Comparison of ENCODE assay signal across 1 cellular context in the genomic region with DNA sequence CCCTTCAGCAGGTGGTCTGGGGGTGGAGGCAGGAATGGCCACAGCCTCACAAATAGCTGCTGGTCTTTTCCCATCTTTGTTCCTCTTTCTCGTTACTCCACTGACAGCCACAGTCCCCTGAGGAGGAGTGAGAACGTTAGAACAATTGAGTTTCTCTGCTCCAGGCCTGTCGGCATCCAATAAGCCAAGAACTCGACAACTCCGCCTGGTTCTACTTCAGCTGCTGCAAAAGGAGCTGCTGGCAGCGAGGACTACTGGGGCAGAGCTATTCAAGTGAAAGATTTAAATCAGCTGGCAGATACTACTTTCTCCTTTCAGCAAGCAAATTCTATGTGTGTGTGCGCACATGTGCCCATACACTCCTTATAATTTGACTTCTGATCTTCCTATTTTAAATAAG.
TF ChIP-seq lines count a peak whose summit lies in the region.

No MANE protein-coding gene starts in this region.

TF ChIP-seq in GM23338, 12 proteins besides CTCF, POLR2A, EP300 and RAD21 (continued from another document):
- TF ChIP-seq, protein P1, sequence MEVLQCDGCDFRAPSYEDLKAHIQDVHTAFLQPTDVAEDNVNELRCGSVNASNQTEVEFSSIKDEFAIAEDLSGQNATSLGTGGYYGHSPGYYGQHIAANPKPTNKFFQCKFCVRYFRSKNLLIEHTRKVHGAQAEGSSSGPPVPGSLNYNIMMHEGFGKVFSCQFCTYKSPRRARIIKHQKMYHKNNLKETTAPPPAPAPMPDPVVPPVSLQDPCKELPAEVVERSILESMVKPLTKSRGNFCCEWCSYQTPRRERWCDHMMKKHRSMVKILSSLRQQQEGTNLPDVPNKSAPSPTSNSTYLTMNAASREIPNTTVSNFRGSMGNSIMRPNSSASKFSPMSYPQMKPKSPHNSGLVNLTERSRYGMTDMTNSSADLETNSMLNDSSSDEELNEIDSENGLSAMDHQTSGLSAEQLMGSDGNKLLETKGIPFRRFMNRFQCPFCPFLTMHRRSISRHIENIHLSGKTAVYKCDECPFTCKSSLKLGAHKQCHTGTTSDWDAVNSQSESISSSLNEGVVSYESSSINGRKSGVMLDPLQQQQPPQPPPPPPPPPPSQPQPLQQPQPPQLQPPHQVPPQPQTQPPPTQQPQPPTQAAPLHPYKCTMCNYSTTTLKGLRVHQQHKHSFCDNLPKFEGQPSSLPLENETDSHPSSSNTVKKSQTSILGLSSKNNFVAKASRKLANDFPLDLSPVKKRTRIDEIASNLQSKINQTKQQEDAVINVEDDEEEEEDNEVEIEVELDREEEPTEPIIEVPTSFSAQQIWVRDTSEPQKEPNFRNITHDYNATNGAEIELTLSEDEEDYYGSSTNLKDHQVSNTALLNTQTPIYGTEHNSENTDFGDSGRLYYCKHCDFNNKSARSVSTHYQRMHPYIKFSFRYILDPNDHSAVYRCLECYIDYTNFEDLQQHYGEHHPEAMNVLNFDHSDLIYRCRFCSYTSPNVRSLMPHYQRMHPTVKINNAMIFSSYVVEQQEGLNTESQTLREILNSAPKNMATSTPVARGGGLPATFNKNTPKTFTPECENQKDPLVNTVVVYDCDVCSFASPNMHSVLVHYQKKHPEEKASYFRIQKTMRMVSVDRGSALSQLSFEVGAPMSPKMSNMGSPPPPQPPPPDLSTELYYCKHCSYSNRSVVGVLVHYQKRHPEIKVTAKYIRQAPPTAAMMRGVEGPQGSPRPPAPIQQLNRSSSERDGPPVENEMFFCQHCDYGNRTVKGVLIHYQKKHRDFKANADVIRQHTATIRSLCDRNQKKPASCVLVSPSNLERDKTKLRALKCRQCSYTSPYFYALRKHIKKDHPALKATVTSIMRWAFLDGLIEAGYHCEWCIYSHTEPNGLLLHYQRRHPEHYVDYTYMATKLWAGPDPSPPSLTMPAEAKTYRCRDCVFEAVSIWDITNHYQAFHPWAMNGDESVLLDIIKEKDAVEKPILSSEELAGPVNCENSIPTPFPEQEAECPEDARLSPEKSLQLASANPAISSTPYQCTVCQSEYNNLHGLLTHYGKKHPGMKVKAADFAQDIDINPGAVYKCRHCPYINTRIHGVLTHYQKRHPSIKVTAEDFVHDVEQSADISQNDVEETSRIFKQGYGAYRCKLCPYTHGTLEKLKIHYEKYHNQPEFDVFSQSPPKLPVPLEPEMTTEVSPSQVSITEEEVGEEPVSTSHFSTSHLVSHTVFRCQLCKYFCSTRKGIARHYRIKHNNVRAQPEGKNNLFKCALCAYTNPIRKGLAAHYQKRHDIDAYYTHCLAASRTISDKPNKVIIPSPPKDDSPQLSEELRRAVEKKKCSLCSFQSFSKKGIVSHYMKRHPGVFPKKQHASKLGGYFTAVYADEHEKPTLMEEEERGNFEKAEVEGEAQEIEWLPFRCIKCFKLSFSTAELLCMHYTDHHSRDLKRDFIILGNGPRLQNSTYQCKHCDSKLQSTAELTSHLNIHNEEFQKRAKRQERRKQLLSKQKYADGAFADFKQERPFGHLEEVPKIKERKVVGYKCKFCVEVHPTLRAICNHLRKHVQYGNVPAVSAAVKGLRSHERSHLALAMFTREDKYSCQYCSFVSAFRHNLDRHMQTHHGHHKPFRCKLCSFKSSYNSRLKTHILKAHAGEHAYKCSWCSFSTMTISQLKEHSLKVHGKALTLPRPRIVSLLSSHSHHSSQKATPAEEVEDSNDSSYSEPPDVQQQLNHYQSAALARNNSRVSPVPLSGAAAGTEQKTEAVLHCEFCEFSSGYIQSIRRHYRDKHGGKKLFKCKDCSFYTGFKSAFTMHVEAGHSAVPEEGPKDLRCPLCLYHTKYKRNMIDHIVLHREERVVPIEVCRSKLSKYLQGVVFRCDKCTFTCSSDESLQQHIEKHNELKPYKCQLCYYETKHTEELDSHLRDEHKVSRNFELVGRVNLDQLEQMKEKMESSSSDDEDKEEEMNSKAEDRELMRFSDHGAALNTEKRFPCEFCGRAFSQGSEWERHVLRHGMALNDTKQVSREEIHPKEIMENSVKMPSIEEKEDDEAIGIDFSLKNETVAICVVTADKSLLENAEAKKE (CRISPR knock-in tag; IDR thresholded peaks at IDR 0.05): no peak
- TF ChIP-seq, protein P2, sequence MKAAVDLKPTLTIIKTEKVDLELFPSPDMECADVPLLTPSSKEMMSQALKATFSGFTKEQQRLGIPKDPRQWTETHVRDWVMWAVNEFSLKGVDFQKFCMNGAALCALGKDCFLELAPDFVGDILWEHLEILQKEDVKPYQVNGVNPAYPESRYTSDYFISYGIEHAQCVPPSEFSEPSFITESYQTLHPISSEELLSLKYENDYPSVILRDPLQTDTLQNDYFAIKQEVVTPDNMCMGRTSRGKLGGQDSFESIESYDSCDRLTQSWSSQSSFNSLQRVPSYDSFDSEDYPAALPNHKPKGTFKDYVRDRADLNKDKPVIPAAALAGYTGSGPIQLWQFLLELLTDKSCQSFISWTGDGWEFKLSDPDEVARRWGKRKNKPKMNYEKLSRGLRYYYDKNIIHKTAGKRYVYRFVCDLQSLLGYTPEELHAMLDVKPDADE (IDR thresholded peaks at IDR 0.05): no peak
- TF ChIP-seq CREB1 (CRISPR knock-in tag; IDR thresholded peaks at IDR 0.05; ENCODE audit: low read depth): no peak
